Comparison of ENCODE assay signal across 5 cellular contexts in genomic region chrX:77500164-77500563, GRCh38. TPM values are rescaled to one million over a fixed set of nuclear protein-coding genes. Genes with fewer than 3 reads are reported as not detected.
"Had no signal": no experiment of that assay in that cellular context is flagged by ENCODE, and none has a peak within 500 bp of the region (broad histone marks: within the 10 kb centered on the region; RNA-seq: fewer than 3 reads in every experiment).

No MANE protein-coding gene starts in this region.

RNA-seq across cellular contexts. Expression of gene FGF16, which starts 53.0 kb away (rescaled TPM):
- total RNA-seq: suprapubic skin, transverse colon, upper lobe of right lung, vagina had no signal
- polyA plus RNA-seq: stomach had no signal
